In the genomic region with DNA sequence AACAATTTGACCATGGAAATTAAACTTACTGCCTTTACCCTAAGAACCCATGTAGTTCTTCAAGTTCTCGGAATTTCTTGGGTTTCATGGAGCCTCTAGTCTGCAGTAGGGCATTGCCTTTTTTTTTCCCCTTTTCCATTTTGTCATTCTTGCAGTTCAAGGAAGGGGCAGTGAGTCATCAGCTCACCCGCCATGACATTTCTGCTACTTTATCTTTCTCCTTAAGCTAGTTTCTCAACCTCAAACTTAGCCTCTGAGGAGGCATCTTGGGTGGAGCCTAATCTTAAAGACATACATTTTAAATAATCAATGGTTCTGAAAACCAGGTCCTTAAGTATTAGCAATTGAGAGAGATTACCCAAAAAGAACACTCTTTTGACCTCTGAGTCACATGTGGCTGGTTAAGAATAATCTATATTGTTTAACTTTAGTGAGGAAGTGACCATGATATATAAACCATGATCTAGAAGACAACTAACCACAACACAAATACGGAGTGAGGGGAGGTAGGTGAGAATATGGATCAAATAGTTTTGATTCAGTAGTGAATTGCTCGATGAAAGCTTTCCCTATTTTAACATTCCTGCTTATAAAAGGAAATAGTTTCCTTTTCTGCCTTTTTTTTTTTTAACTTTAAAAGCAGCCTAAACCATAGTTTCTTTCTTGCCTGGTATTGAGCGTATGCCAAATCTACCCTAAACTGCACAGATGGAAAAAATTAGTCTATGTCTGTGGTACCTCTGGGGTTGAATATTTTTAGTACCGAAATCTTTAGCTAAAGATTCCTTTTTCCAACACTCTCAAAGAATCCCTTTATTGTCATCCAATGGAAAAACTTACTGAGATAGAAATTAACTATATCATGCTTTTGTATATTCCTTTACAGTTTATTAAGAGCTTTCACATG, we compare ENCODE assay signal across 1 cellular context. TPM values are rescaled to one million over a fixed set of nuclear protein-coding genes. Genes with fewer than 3 reads are reported as not detected.
"Had no signal": no experiment of that assay in that cellular context is flagged by ENCODE, and none has a peak within 500 bp of the region (broad histone marks: within the 10 kb centered on the region; RNA-seq: fewer than 3 reads in every experiment).

No MANE protein-coding gene starts in this region.

RNA-seq across cellular contexts. Expression of gene FAM72D, which starts 20.1 kb away (rescaled TPM):
- total RNA-seq: left ventricle myocardium superior had no signal
